Comparison of ENCODE assay signal across 12 cellular contexts in the genomic region with DNA sequence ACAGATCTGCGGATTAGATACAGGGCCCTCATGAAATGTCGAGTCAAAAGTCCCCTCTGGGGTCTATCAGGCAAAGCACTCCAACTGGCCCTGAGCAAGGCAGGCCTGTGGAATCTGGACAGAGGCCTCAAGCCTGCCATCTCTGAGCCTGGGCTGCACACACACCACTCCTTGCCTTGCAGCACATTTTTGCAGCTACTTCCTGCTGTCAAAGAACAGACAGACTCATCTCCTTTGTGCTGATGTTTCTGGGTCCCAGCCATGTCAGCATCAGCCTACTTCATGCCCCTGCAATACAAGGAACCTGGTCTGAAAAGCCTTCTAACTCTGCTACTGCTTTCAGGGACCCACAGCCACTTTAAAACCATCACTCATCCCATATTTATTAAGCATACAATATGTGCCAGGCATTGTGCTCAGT.
A peak's percentile ranks its signal among the peaks of the same experiment; 100 is the strongest.
DNase-seq lines count a peak whose midpoint lies in the region; ATAC-seq and TF ChIP-seq lines count a peak whose summit lies in the region.
"Had no signal": no experiment of that assay in that cellular context is flagged by ENCODE, and none has a peak within 500 bp of the region (broad histone marks: within the 10 kb centered on the region; RNA-seq: fewer than 3 reads in every experiment).

No MANE protein-coding gene starts in this region.

- H3K79me2 ChIP-seq in Loucy (ENCODE audit: insufficient read depth, low read length): no peaks in the 10 kb centered on the region

- H3K27me3 ChIP-seq in Loucy (ENCODE audit: insufficient read depth, low read length, poor library complexity, severe bottlenecking): no peaks in the 10 kb centered on the region

- peak; percentile 14 for ATAC-seq in mucosa of descending colon
- no peak for ATAC-seq in HG02678 (IDR thresholded peaks at IDR 0.05; ENCODE audit: unreplicated experiment)

- peak overlapping the region; percentile 30; the same call in 1 of the 2 replicates for H2AFZ ChIP-seq in Loucy (ENCODE audit: low read length)

- peaks cover 6% of the 10 kb centered on the region for H3K4me1 ChIP-seq in Loucy (ENCODE audit: insufficient read depth, low read length, poor library complexity, severe bottlenecking)
- peaks cover 9% of the 10 kb centered on the region for H3K4me1 ChIP-seq in mucosa of descending colon (ENCODE audit: low read depth)

- no peaks in the 10 kb centered on the region for H4K20me1 ChIP-seq in Loucy (ENCODE audit: insufficient read depth, low read length, poor library complexity, severe bottlenecking)

- H3K4me3 ChIP-seq in Loucy (ENCODE audit: low read length, poor library complexity, severe bottlenecking) (no peak overlapping the region), choroid plexus epithelial cell (ENCODE audit: low read depth, low read length) (no peak overlapping the region), mucosa of descending colon (no peak overlapping the region)

- no peak overlapping the region for H3K9ac ChIP-seq in Loucy (ENCODE audit: low read depth, low read length, poor library complexity, severe bottlenecking)

- H3K9me3 ChIP-seq in Loucy (ENCODE audit: insufficient read depth, low read depth, low read length) (no peaks in the 10 kb centered on the region), mucosa of descending colon (no peaks in the 10 kb centered on the region)

- intact Hi-C loops in mucosa of descending colon (cut with DNase I, micrococcal nuclease): no loop called here
- intact Hi-C loops in activated T-helper 1 cell treated with anti-CD3 and anti-CD28 coated beads, Interleukin-12 subunit alpha, Interleukin-12 subunit beta, Interleukin-2, Interleukin-4 antibody, amounts not matched to agents 30 ng/mL and 10 ng/mL and 1 ng/mL, durations not matched to agents 14 hours and 24 hours and 36 hours (cut with micrococcal nuclease): no loop called here

- no peak overlapping the region for H3K4me3 Mint-ChIP-seq in activated T-helper 1 cell treated with anti-CD3 and anti-CD28 coated beads, Interleukin-12 subunit alpha, Interleukin-12 subunit beta, Interleukin-2, Interleukin-4 antibody, amounts not matched to agents 30 ng/mL and 10 ng/mL and 1 ng/mL, durations not matched to agents 14 hours and 24 hours and 36 hours

- no peaks in the 10 kb centered on the region for H3K36me3 ChIP-seq in Loucy (ENCODE audit: insufficient read depth, low read length)
- H3K36me3 ChIP-seq in mucosa of descending colon (ENCODE audit: low read depth): no peaks in the 10 kb centered on the region

- H3K4me1 Mint-ChIP-seq in activated T-helper 1 cell treated with anti-CD3 and anti-CD28 coated beads, Interleukin-12 subunit alpha, Interleukin-12 subunit beta, Interleukin-2, Interleukin-4 antibody, amounts not matched to agents 30 ng/mL and 10 ng/mL and 1 ng/mL, durations not matched to agents 14 hours and 24 hours and 36 hours (ENCODE audit: low read depth): peaks cover 10% of the 10 kb centered on the region

- H3K36me3 Mint-ChIP-seq in activated T-helper 1 cell treated with anti-CD3 and anti-CD28 coated beads, Interleukin-12 subunit alpha, Interleukin-12 subunit beta, Interleukin-2, Interleukin-4 antibody, amounts not matched to agents 30 ng/mL and 10 ng/mL and 1 ng/mL, durations not matched to agents 14 hours and 24 hours and 36 hours (ENCODE audit: low read depth): peaks cover under 1% of the 10 kb centered on the region

- no peaks in the 10 kb centered on the region for H3K27me3 Mint-ChIP-seq in activated T-helper 1 cell treated with anti-CD3 and anti-CD28 coated beads, Interleukin-12 subunit alpha, Interleukin-12 subunit beta, Interleukin-2, Interleukin-4 antibody, amounts not matched to agents 30 ng/mL and 10 ng/mL and 1 ng/mL, durations not matched to agents 14 hours and 24 hours and 36 hours (ENCODE audit: insufficient read depth)

- H3K9me2 ChIP-seq in Loucy (replicated peaks; ENCODE audit: low read depth, low read length): no peaks in the 10 kb centered on the region

- H3K4me2 ChIP-seq in Loucy (ENCODE audit: low read depth, low read length, poor library complexity, severe bottlenecking): no peak overlapping the region

- H3F3A ChIP-seq in Loucy (ENCODE audit: low read depth): no peaks in the 10 kb centered on the region

- no peak overlapping the region for H3K27ac Mint-ChIP-seq in activated T-helper 1 cell treated with anti-CD3 and anti-CD28 coated beads, Interleukin-12 subunit alpha, Interleukin-12 subunit beta, Interleukin-2, Interleukin-4 antibody, amounts not matched to agents 30 ng/mL and 10 ng/mL and 1 ng/mL, durations not matched to agents 14 hours and 24 hours and 36 hours

- H3K9me3 Mint-ChIP-seq in activated T-helper 1 cell treated with anti-CD3 and anti-CD28 coated beads, Interleukin-12 subunit alpha, Interleukin-12 subunit beta, Interleukin-2, Interleukin-4 antibody, amounts not matched to agents 30 ng/mL and 10 ng/mL and 1 ng/mL, durations not matched to agents 14 hours and 24 hours and 36 hours: peaks cover 2% of the 10 kb centered on the region

- peak; percentile 38 for DNase-seq in A172 (ENCODE audit: low spot score)
- DNase-seq in choroid plexus epithelial cell (ENCODE audit: low read depth): peak; percentile 49
- DNase-seq in mucosa of descending colon: no peak
- DNase-seq in NCI-H526 treated with DMSO at 0.1 percent for 48 hours (lab: John Stamatoyannopoulos, UW): no peak
- no peak for DNase-seq in middle frontal gyrus (ENCODE audit: extremely low spot score, low spot score)
- no peak for DNase-seq in activated T-helper 1 cell treated with anti-CD3 and anti-CD28 coated beads, Interleukin-12 subunit alpha, Interleukin-12 subunit beta, Interleukin-2, Interleukin-4 antibody, amounts not matched to agents 30 ng/mL and 10 ng/mL and 1 ng/mL, durations not matched to agents 14 hours and 24 hours and 36 hours (ENCODE audit: low spot score)
- DNase-seq: activated CD4-positive, CD25-positive, alpha-beta regulatory T cell treated with anti-CD3 and anti-CD28 coated beads, Interleukin-2, amount 50 U/mL, for 72 hours; KG1; Right ventricle myocardium superior; substantia nigra had no signal

- TF ChIP-seq CTCF in Loucy (conservative IDR thresholded peaks at IDR 0.05; ENCODE audit: low read length): no peak
- no peak for TF ChIP-seq CTCF in choroid plexus epithelial cell (conservative IDR thresholded peaks at IDR 0.05; ENCODE audit: low read depth, low read length)
- TF ChIP-seq CTCF in mucosa of descending colon (IDR thresholded peaks at IDR 0.05): no peak

Comparison
In these comparisons a context has a peak if more than half of its experiments do, and no peak if none do; other contexts are left out.
1. DNase-seq: peak in A172 (single experiment) and choroid plexus epithelial cell (single experiment); none in mucosa of descending colon (0 of 3), NCI-H526 treated with DMSO at 0.1 percent for 48 hours (single experiment), middle frontal gyrus (single experiment) and activated T-helper 1 cell treated with anti-CD3 and anti-CD28 coated beads, Interleukin-12 subunit alpha, Interleukin-12 subunit beta, Interleukin-2, Interleukin-4 antibody, amounts not matched to agents 30 ng/mL and 10 ng/mL and 1 ng/mL, durations not matched to agents 14 hours and 24 hours and 36 hours (single experiment).